In the genomic region with DNA sequence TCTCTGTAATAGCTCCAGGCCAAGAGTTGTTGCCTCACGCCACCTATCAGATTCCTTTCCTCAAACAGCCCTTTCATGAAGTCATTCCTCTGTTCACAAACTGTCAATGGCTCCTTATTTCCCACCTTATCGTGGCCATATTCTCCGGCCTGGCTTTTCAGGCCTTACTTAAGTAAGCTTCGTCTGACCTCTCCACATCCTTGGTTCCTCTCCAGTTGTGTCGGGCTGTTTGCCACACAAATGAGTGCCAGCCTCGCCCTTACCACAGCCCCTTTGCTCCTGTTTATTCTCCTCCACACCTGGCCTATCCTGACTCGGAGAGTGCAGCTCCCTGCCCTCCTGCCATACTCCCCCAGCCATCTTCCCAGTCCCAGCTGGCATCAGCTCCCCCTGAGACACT, we compare ENCODE assay signal across 1 cellular context.
TF ChIP-seq lines count a peak whose summit lies in the region.

No MANE protein-coding gene starts in this region.

TF ChIP-seq in GM12878, 131 proteins besides CTCF, POLR2A, EP300 and RAD21:
- TF ChIP-seq ZNF274 (IDR thresholded peaks at IDR 0.05; ENCODE audit: insufficient read depth, insufficient read length) (no peak), HDGF (IDR thresholded peaks at IDR 0.05) (no peak), RELB (IDR thresholded peaks at IDR 0.05; ENCODE audit: low read depth) (no peak), CHD4 (IDR thresholded peaks at IDR 0.05) (no peak), TCF3 (IDR thresholded peaks at IDR 0.05; ENCODE audit: borderline replicate concordance, insufficient read depth, low read depth, low read length) (no peak), ZBED1 (IDR thresholded peaks at IDR 0.05; ENCODE audit: borderline replicate concordance) (no peak)
- TF ChIP-seq, protein P1, sequence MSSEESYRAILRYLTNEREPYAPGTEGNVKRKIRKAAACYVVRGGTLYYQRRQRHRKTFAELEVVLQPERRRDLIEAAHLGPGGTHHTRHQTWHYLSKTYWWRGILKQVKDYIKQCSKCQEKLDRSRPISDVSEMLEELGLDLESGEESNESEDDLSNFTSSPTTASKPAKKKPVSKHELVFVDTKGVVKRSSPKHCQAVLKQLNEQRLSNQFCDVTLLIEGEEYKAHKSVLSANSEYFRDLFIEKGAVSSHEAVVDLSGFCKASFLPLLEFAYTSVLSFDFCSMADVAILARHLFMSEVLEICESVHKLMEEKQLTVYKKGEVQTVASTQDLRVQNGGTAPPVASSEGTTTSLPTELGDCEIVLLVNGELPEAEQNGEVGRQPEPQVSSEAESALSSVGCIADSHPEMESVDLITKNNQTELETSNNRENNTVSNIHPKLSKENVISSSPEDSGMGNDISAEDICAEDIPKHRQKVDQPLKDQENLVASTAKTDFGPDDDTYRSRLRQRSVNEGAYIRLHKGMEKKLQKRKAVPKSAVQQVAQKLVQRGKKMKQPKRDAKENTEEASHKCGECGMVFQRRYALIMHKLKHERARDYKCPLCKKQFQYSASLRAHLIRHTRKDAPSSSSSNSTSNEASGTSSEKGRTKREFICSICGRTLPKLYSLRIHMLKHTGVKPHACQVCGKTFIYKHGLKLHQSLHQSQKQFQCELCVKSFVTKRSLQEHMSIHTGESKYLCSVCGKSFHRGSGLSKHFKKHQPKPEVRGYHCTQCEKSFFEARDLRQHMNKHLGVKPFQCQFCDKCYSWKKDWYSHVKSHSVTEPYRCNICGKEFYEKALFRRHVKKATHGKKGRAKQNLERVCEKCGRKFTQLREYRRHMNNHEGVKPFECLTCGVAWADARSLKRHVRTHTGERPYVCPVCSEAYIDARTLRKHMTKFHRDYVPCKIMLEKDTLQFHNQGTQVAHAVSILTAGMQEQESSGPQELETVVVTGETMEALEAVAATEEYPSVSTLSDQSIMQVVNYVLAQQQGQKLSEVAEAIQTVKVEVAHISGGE (CRISPR knock-in tag; IDR thresholded peaks at IDR 0.05): no peak
